In genomic region chr6:162973141-162973872, GRCh38 we compare ENCODE assay signal across 23 cellular contexts.
DNase-seq lines count a peak whose midpoint lies in the region; ATAC-seq, FAIRE-seq and TF ChIP-seq lines count a peak whose summit lies in the region.
"Had no signal": no experiment of that assay in that cellular context is flagged by ENCODE, and none has a peak within 500 bp of the region (broad histone marks: within the 10 kb centered on the region; RNA-seq: fewer than 3 reads in every experiment).

No MANE protein-coding gene starts in this region.

- H2AFZ ChIP-seq in H1 (ENCODE audit: low read length) (peak overlapping the region; percentile 6; the same call in 1 of the 2 replicates), neuronal stem cell (ENCODE audit: low read length) (peak overlapping the region; percentile 26)

- TF ChIP-seq CTCF in H1 (IDR thresholded peaks at IDR 0.05; ENCODE audit: control extremely low read depth in 1 of 3, insufficient read depth in 1 of 3, low read depth in 1 of 3, low read length in 3 of 3) (no peak), sigmoid colon (IDR thresholded peaks at IDR 0.05) (no peak)

- H3K27me3 ChIP-seq in H1 (replicated peaks in 1 of 4; ENCODE audit: control insufficient read depth in 3 of 4, extremely low read depth in 1 of 4, insufficient read depth in 3 of 4, low read length in 3 of 4): no peaks in the 10 kb centered on the region
- no peaks in the 10 kb centered on the region for H3K27me3 ChIP-seq in neuronal stem cell (ENCODE audit: control insufficient read depth in 3 of 3, insufficient read depth in 3 of 3, low read depth in 1 of 3, low read length in 3 of 3)
- no peaks in the 10 kb centered on the region for H3K27me3 ChIP-seq in sigmoid colon
- H3K27me3 ChIP-seq: right atrium auricular region, upper lobe of left lung had no signal

- 94% methylated on average over 7 of the region's 7 CpGs; no CpG with 5 or more reads in 1 of the 2 experiments for WGBS in H1 (ENCODE audit: extremely low coverage in 1 of 2, insufficient coverage in 1 of 2, insufficient read length in 1 of 2, insufficient replicate concordance in 2 of 2, low coverage in 1 of 2, low lambda C conversion rate in 2 of 2, missing lambda C conversion rate in 1 of 2), 2 experiments
- WGBS in neuronal stem cell (ENCODE audit: extremely low coverage in 2 of 2, insufficient read length in 2 of 2, insufficient replicate concordance in 1 of 2), 2 donors: no CpG with 5 or more reads among the region's 7 CpGs
- WGBS in sigmoid colon, 2 donors: 77 to 91% methylated on average over 7 of the region's 7 CpGs

- POLR2A ChIA-PET in H1 (lab: Charles Lee; ENCODE audit: partially characterized antibody): no interaction called here

- no peaks in the 10 kb centered on the region for H3K9me3 ChIP-seq in H1 (ENCODE audit: insufficient read depth in 2 of 2, low read depth in 1 of 2, low read length in 1 of 2)
- H3K9me3 ChIP-seq in neuronal stem cell (replicated peaks in 1 of 2; ENCODE audit: control insufficient read depth in 2 of 2, insufficient read depth in 1 of 2, low read depth in 1 of 2, low read length in 2 of 2): peaks cover 0 to 2% of the 10 kb centered on the region in 2 donors
- peaks cover 0 to 2% (median 0%) of the 10 kb centered on the region in 4 donors for H3K9me3 ChIP-seq in sigmoid colon
- H3K9me3 ChIP-seq: HAP-1, lower lobe of right lung, right atrium auricular region, SK-N-SH, upper lobe of left lung had no signal

- H2BK5ac ChIP-seq in H1 (ENCODE audit: low read depth, low read length) (no peak overlapping the region), neuronal stem cell (ENCODE audit: low read length) (no peak overlapping the region)

- no peak overlapping the region for H3K9ac ChIP-seq in H1 (replicated peaks in 1 of 4; ENCODE audit: extremely low read depth in 1 of 4, low read depth in 3 of 4, low read length in 3 of 4)
- H3K9ac ChIP-seq in neuronal stem cell (ENCODE audit: low read depth, low read length, poor library complexity): no peak overlapping the region
- H3K9ac ChIP-seq: SK-N-SH had no signal

- no peaks in the 10 kb centered on the region for H3K23me2 ChIP-seq in H1 (ENCODE audit: low read depth, low read length)

- TF ChIP-seq EP300 in H1 (IDR thresholded peaks at IDR 0.05; ENCODE audit: borderline replicate concordance in 1 of 2, low read depth in 2 of 2, low read length in 2 of 2): no peak
- no peak for TF ChIP-seq EP300 in sigmoid colon (IDR thresholded peaks at IDR 0.05)

- H2BK120ac ChIP-seq in H1 (replicated peaks; ENCODE audit: low read depth, low read length) (no peak overlapping the region), neuronal stem cell (ENCODE audit: low read depth, low read length) (no peak overlapping the region)

- H3K14ac ChIP-seq in H1 (ENCODE audit: insufficient read length): no peak overlapping the region
- no peak overlapping the region for H3K14ac ChIP-seq in neuronal stem cell (ENCODE audit: low read length)

- H2BK15ac ChIP-seq in H1 (ENCODE audit: low read length) (no peak overlapping the region), neuronal stem cell (ENCODE audit: low read length) (no peak overlapping the region)

- H2AK5ac ChIP-seq in H1 (ENCODE audit: low read depth, low read length): no peak overlapping the region
- H2AK5ac ChIP-seq in neuronal stem cell (ENCODE audit: low read depth, low read length): no peak overlapping the region

- H2BK12ac ChIP-seq in H1 (ENCODE audit: low read depth, low read length): no peak overlapping the region
- no peak overlapping the region for H2BK12ac ChIP-seq in neuronal stem cell (ENCODE audit: low read length)

- H4K5ac ChIP-seq in H1 (ENCODE audit: insufficient read length, low read depth, low read length): no peak overlapping the region

- no peak for FAIRE-seq in H1 (lab: Jason Lieb, UNC)

- TF ChIP-seq RAD21 in H1 (IDR thresholded peaks at IDR 0.05 in 1 of 2, conservative IDR thresholded peaks at IDR 0.05 in 1 of 2; ENCODE audit: low read depth in 2 of 2, low read length in 2 of 2): no peak

- no peak for ATAC-seq in HG02763 (IDR thresholded peaks at IDR 0.05; ENCODE audit: unreplicated experiment)
- ATAC-seq: activated CD8-positive, alpha-beta memory T cell treated with anti-CD3 and anti-CD28 coated beads, Interleukin-2, amount 10 ng/mL, durations not matched to agents 7 days and 5 days; lower lobe of right lung had no signal

- H3K79me1 ChIP-seq in H1 (ENCODE audit: low read depth, low read length): no peaks in the 10 kb centered on the region
- H3K79me1 ChIP-seq in neuronal stem cell (ENCODE audit: low read depth, low read length): no peaks in the 10 kb centered on the region

- H4K20me1 ChIP-seq in H1 (replicated peaks in 1 of 2; ENCODE audit: control insufficient read depth in 1 of 2, insufficient read depth in 2 of 2, low read length in 2 of 2): no peaks in the 10 kb centered on the region

- intact Hi-C loops in cardiac septum (cut with DNase I): no loop called here
- intact Hi-C loops in sigmoid colon (cut with DNase I): no loop called here

- H3K23ac ChIP-seq in H1 (ENCODE audit: insufficient read length) (no peak overlapping the region), neuronal stem cell (ENCODE audit: low read depth, low read length, poor library complexity) (no peak overlapping the region)

- H2BK20ac ChIP-seq in H1 (ENCODE audit: low read length): no peak overlapping the region

- no peak overlapping the region for H3K4me3 ChIP-seq in H1 (ENCODE audit: extremely low read depth in 1 of 4, insufficient read depth in 2 of 4, low read depth in 3 of 4, low read length in 4 of 4)
- no peak overlapping the region for H3K4me3 ChIP-seq in neuronal stem cell (ENCODE audit: low read length in 2 of 2)
- no peak overlapping the region for H3K4me3 ChIP-seq in sigmoid colon
- H3K4me3 ChIP-seq: HAP-1, lower lobe of right lung, right atrium auricular region, upper lobe of left lung had no signal

- H3K56ac ChIP-seq in H1 (replicated peaks; ENCODE audit: insufficient read length, low read depth, low read length): no peak overlapping the region

- H4K8ac ChIP-seq in H1 (ENCODE audit: extremely low read depth, insufficient read depth, low read length): no peak overlapping the region
- no peak overlapping the region for H4K8ac ChIP-seq in neuronal stem cell (ENCODE audit: low read depth, low read length)

- H3K4ac ChIP-seq in H1 (replicated peaks; ENCODE audit: insufficient read length, low read depth, low read length): no peak overlapping the region
- H3K4ac ChIP-seq in neuronal stem cell (ENCODE audit: low read length): no peak overlapping the region

- no peaks in the 10 kb centered on the region for H3K79me2 ChIP-seq in H1 (ENCODE audit: control insufficient read depth in 1 of 2, insufficient read depth in 2 of 2, low read length in 2 of 2)

- H3K27ac ChIP-seq in H1 (ENCODE audit: low read depth, low read length) (no peak overlapping the region), neuronal stem cell (replicated peaks; ENCODE audit: low read length) (no peak overlapping the region), sigmoid colon (no peak overlapping the region)
- H3K27ac ChIP-seq: C4-2B, lower lobe of right lung, right atrium auricular region, upper lobe of left lung had no signal

- H3K4me2 ChIP-seq in H1 (ENCODE audit: insufficient read depth in 1 of 2, low read depth in 2 of 2, low read length in 2 of 2) (no peak overlapping the region), neuronal stem cell (ENCODE audit: insufficient read depth, low read length, poor library complexity, severe bottlenecking) (no peak overlapping the region)
- H3K4me2 ChIP-seq: SK-N-SH had no signal

- TF ChIP-seq POLR2A in H1 (IDR thresholded peaks at IDR 0.05; ENCODE audit: control extremely low read depth in 1 of 2, low read depth in 2 of 2, low read length in 2 of 2) (no peak), sigmoid colon (IDR thresholded peaks at IDR 0.05) (no peak)

- H3K36me3 ChIP-seq in H1 (ENCODE audit: control insufficient read depth in 2 of 4, insufficient read depth in 4 of 4, low read length in 3 of 4) (no peaks in the 10 kb centered on the region), neuronal stem cell (replicated peaks in 1 of 2; ENCODE audit: control insufficient read depth in 2 of 2, insufficient read depth in 2 of 2, low read length in 2 of 2) (no peaks in the 10 kb centered on the region), sigmoid colon (no peaks in the 10 kb centered on the region)
- H3K36me3 ChIP-seq: HAP-1, lower lobe of right lung, right atrium auricular region, upper lobe of left lung had no signal

- no peaks in the 10 kb centered on the region for H3K4me1 ChIP-seq in H1 (replicated peaks in 1 of 4; ENCODE audit: control insufficient read depth in 3 of 4, insufficient read depth in 4 of 4, low read length in 3 of 4)
- peaks cover 4 to 6% of the 10 kb centered on the region in 2 donors for H3K4me1 ChIP-seq in neuronal stem cell (ENCODE audit: control insufficient read depth in 2 of 2, insufficient read depth in 1 of 2, low read depth in 1 of 2, low read length in 2 of 2)
- no peaks in the 10 kb centered on the region for H3K4me1 ChIP-seq in sigmoid colon
- H3K4me1 ChIP-seq: HAP-1, lower lobe of right lung, right atrium auricular region, upper lobe of left lung had no signal

- CTCF ChIA-PET in H1 (lab: Charles Lee; ENCODE audit: partially characterized antibody): interaction anchor here (0.6 kb wide), 1 partner anchor 588 kb away, joined by 3 read pairs; no protein-coding TSS in a partner anchor

- no peak overlapping the region for H4K91ac ChIP-seq in H1 (replicated peaks; ENCODE audit: insufficient read length, low read length)
- no peak overlapping the region for H4K91ac ChIP-seq in neuronal stem cell (ENCODE audit: low read depth, low read length, poor library complexity)

- H3K18ac ChIP-seq in H1 (ENCODE audit: extremely low read depth, low read length) (no peak overlapping the region), neuronal stem cell (ENCODE audit: low read length) (no peak overlapping the region)

- DNase-seq in DMS 273 (lab: John Stamatoyannopoulos, UW; ENCODE audit: unreplicated experiment) (peak; percentile 89), NCI-H2171 (lab: John Stamatoyannopoulos, UW) (peak; percentile 81), H1 (ENCODE audit: low read depth in 1 of 2, low spot score in 2 of 2) (no peak), neuronal stem cell (ENCODE audit: low spot score) (no peak), mesenteric fat pad (ENCODE audit: low spot score) (no peak), cardiac septum (ENCODE audit: low spot score) (no peak), sigmoid colon (no peak)
- DNase-seq: activated CD4-positive, alpha-beta T cell treated with anti-CD3 and anti-CD28 coated beads, Interleukin-2, amount 10 ng/mL, durations not matched to agents 7 days and 5 days; activated CD8-positive, alpha-beta memory T cell treated with anti-CD3 and anti-CD28 coated beads, Interleukin-2, amount 10 ng/mL, durations not matched to agents 7 days and 5 days; Calu3; effector CD4-positive, alpha-beta T cell; EL; islet precursor cell; lower lobe of right lung; NCI-H187; NCI-H345; RPMI8226; SK-N-SH; upper lobe of left lung had no signal

TF ChIP-seq in H1, 55 proteins besides CTCF, POLR2A, EP300 and RAD21 (continues in another document):
- TF ChIP-seq TCF12 (IDR thresholded peaks at IDR 0.05; ENCODE audit: low read depth, low read length) (no peak), SAP30 (IDR thresholded peaks at IDR 0.05; ENCODE audit: insufficient read depth, insufficient replicate concordance, low read length) (no peak), FOSL1 (IDR thresholded peaks at IDR 0.05; ENCODE audit: insufficient read depth, low read depth, low read length) (no peak), CHD1 (IDR thresholded peaks at IDR 0.05; ENCODE audit: low read depth, low read length) (no peak), CREB1 (IDR thresholded peaks at IDR 0.05) (no peak)

Comparison
In these comparisons a context has a peak if more than half of its experiments do, and no peak if none do; other contexts are left out.
1. DNase-seq: peak in DMS 273 (single experiment) and NCI-H2171 (single experiment); none in H1 (0 of 2), neuronal stem cell (single experiment), mesenteric fat pad (single experiment), cardiac septum (single experiment) and sigmoid colon (single experiment).